In genomic region chr1:226678701-226679100, GRCh38 we compare ENCODE assay signal across 9 cellular contexts.
DNase-seq lines count a peak whose midpoint lies in the region; ATAC-seq, FAIRE-seq and TF ChIP-seq lines count a peak whose summit lies in the region.
"Had no signal": no experiment of that assay in that cellular context is flagged by ENCODE, and none has a peak within 500 bp of the region (broad histone marks: within the 10 kb centered on the region; RNA-seq: fewer than 3 reads in every experiment).

No MANE protein-coding gene starts in this region.

- TF ChIP-seq CTCF in heart right ventricle (IDR thresholded peaks at IDR 0.05), result no peak
- no peak for TF ChIP-seq CTCF in thyroid gland (IDR thresholded peaks at IDR 0.05)

- DNase-seq in heart right ventricle, result no peak
- DNase-seq in left cardiac atrium, result no peak
- DNase-seq in thyroid gland, result no peak
- DNase-seq in frontal cortex (ENCODE audit: low spot score in 2 of 2), result no peak
- DNase-seq in SKM-1 (lab: John Stamatoyannopoulos, UW; ENCODE audit: unreplicated experiment), result no peak
- DNase-seq: dermis blood vessel endothelial cell had no signal

- no peaks in the 10 kb centered on the region for H3K9me3 Mint-ChIP-seq in activated naive CD8-positive, alpha-beta T cell (ENCODE audit: low read depth)

- H3K4me3 Mint-ChIP-seq in activated naive CD8-positive, alpha-beta T cell, result peak overlapping the region; percentile 86

- no peak overlapping the region for H3K4me3 ChIP-seq in heart right ventricle
- no peak overlapping the region for H3K4me3 ChIP-seq in muscle layer of duodenum (ENCODE audit: low read depth in 1 of 2, low read length in 2 of 2)
- no peak overlapping the region for H3K4me3 ChIP-seq in thyroid gland (replicated peaks in 1 of 3)

- H3K27me3 Mint-ChIP-seq in activated naive CD8-positive, alpha-beta T cell, result no peaks in the 10 kb centered on the region

- H3K36me3 ChIP-seq in heart right ventricle (no peaks in the 10 kb centered on the region), muscle layer of duodenum (ENCODE audit: control insufficient read depth in 1 of 2, insufficient read depth in 2 of 2, low read length in 2 of 2) (no peaks in the 10 kb centered on the region), thyroid gland (no peaks in the 10 kb centered on the region)

- peaks cover 2% of the 10 kb centered on the region for H3K36me3 Mint-ChIP-seq in activated naive CD8-positive, alpha-beta T cell

- H3K27ac Mint-ChIP-seq in activated naive CD8-positive, alpha-beta T cell, result peak overlapping the region; percentile 97

- H3K4me1 ChIP-seq in heart right ventricle (peaks cover 0 to 100% (median 87%) of the 10 kb centered on the region in 9 donors), muscle layer of duodenum (ENCODE audit: control insufficient read depth in 1 of 2, insufficient read depth in 2 of 2, low read length in 2 of 2) (peaks cover 38 to 84% of the 10 kb centered on the region in 2 donors), thyroid gland (peaks cover 13 to 38% of the 10 kb centered on the region in 2 donors)

- ATAC-seq in heart right ventricle (no peak), left cardiac atrium (no peak), HG03097 (IDR thresholded peaks at IDR 0.05; ENCODE audit: low FRiP score, unreplicated experiment) (no peak)

- peaks cover 97% of the 10 kb centered on the region for H3K4me1 Mint-ChIP-seq in activated naive CD8-positive, alpha-beta T cell (ENCODE audit: low read depth)

- H3K27me3 ChIP-seq in heart right ventricle (no peaks in the 10 kb centered on the region), muscle layer of duodenum (ENCODE audit: low read depth, low read length) (no peaks in the 10 kb centered on the region), thyroid gland (no peaks in the 10 kb centered on the region)

- TF ChIP-seq POLR2A in thyroid gland (IDR thresholded peaks at IDR 0.05), result no peak

- intact Hi-C loops in heart right ventricle (cut with DNase I), result no loop called here
- intact Hi-C loops in left cardiac atrium (cut with DNase I), result no loop called here
- intact Hi-C loops in thyroid gland (cut with DNase I), result no loop called here

- H3K9me3 ChIP-seq in heart right ventricle, result no peaks in the 10 kb centered on the region
- H3K9me3 ChIP-seq in muscle layer of duodenum (ENCODE audit: control insufficient read depth in 1 of 2, low read length in 2 of 2), result no peaks in the 10 kb centered on the region
- no peaks in the 10 kb centered on the region for H3K9me3 ChIP-seq in thyroid gland

- H3K27ac ChIP-seq in heart right ventricle (peak overlapping the region; percentile 12 to 93 (median 90)), muscle layer of duodenum (ENCODE audit: low read length) (peak overlapping the region; percentile 95), thyroid gland (peak overlapping the region in 2 of 3 donors; percentile 72 to 90)

- FAIRE-seq in frontal cortex (lab: Jason Lieb, UNC), result no peak

- WGBS in heart right ventricle, 2 donors, result 62 to 63% methylated on average over 8 of the region's 8 CpGs
- 80 to 90% methylated on average over 8 of the region's 8 CpGs for WGBS in thyroid gland, 2 donors
